ENCODE assay signal across 9 cellular contexts in the genomic region with DNA sequence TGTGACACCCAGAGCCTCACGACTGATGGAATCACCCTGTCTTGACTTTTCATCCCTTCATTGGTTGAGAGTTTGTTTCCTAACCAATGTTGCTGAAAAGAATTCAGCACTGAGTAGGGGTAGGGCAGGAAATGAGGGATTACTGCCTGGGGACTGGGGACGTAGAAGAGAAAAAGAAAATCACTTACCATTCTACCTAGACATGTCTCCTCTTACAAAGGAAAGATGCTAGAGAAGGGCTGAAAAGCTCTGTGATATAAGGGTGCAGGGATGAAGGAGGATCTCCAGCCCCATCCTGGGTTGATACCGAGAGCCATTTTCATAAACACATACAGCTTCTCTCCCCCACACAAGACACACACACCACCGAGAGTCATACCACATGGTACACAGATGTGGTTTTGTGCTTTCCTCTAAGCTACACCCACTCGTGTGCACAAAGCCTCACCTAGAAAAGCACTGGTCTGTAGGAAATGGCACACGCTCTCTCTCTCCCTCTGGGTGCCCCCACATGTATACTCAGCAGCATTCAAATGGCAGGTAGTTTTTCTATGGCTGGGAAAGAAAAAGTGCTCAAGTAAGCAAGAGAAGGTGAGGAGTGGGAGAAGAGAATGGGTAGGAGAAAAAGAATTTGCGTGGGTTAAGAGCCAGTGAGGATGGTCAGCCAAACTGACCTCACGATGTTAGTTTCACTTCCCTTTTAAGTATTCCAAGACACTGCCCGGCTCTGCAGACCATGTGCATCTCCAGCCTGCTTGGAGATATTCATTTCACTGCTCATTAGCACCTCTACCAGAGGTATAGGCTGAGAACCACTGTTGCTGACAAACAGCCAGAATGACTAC.
DNase-seq lines count a peak whose midpoint lies in the region; TF ChIP-seq lines count a peak whose summit lies in the region.
"Had no signal": no experiment of that assay in that cellular context is flagged by ENCODE, and none has a peak within 500 bp of the region (broad histone marks: within the 10 kb centered on the region; RNA-seq: fewer than 3 reads in every experiment).

No MANE protein-coding gene starts in this region.

- H3K4me1 Mint-ChIP-seq in activated CD4-positive, alpha-beta T cell treated with anti-CD3 and anti-CD28 coated beads, Interleukin-2, amount 10 ng/mL, durations not matched to agents 24 days and 14 days: peaks cover 19% of the 10 kb centered on the region

- peak overlapping the region; percentile 77 for H3K4me3 Mint-ChIP-seq in activated CD4-positive, alpha-beta T cell treated with anti-CD3 and anti-CD28 coated beads, Interleukin-2, amount 10 ng/mL, durations not matched to agents 24 days and 14 days

- peak overlapping the region; percentile 86 for H3K27ac Mint-ChIP-seq in activated CD4-positive, alpha-beta T cell treated with anti-CD3 and anti-CD28 coated beads, Interleukin-2, amount 10 ng/mL, durations not matched to agents 24 days and 14 days

- in situ Hi-C loops in GM13977 (cut with MboI; ENCODE audit: low pct_unique_long_range_greater_than_20kb, low sequenced_read_pairs, unreplicated experiment): no loop called here

- no peaks in the 10 kb centered on the region for H3K27me3 Mint-ChIP-seq in activated CD4-positive, alpha-beta T cell treated with anti-CD3 and anti-CD28 coated beads, Interleukin-2, amount 10 ng/mL, durations not matched to agents 24 days and 14 days

- H3K4me3 ChIP-seq in fibroblast of pulmonary artery (replicated peaks; ENCODE audit: low read depth, low read length): peak overlapping the region; percentile 39
- H3K4me3 ChIP-seq: skin epidermis had no signal

- intact Hi-C loops in activated CD4-positive, alpha-beta T cell treated with anti-CD3 and anti-CD28 coated beads, Interleukin-2, amount 10 ng/mL, durations not matched to agents 24 days and 14 days (cut with micrococcal nuclease): loop anchor here (2.0 to 10.0 kb wide), 6 partner anchors 42 to 284 kb away; a partner anchor contains a TSS

- peaks cover 3% of the 10 kb centered on the region for H3K36me3 Mint-ChIP-seq in activated CD4-positive, alpha-beta T cell treated with anti-CD3 and anti-CD28 coated beads, Interleukin-2, amount 10 ng/mL, durations not matched to agents 24 days and 14 days (ENCODE audit: low read depth)

- H3K9me3 Mint-ChIP-seq in activated CD4-positive, alpha-beta T cell treated with anti-CD3 and anti-CD28 coated beads, Interleukin-2, amount 10 ng/mL, durations not matched to agents 24 days and 14 days: peaks cover 6% of the 10 kb centered on the region

- TF ChIP-seq CTCF in fibroblast of pulmonary artery (IDR thresholded peaks at IDR 0.05; ENCODE audit: low read length, missing control alignments) (no peak), GM13977 (IDR thresholded peaks at IDR 0.05; ENCODE audit: extremely low read depth, insufficient read depth, missing control alignments) (no peak)

- peak; percentile 5 for DNase-seq in stimulated activated CD4-positive, alpha-beta T cell treated with anti-CD3 and anti-CD28 coated beads, Interleukin-12 subunit alpha, Interleukin-12 subunit beta, amount 100 ng/mL, for 4 hours
- DNase-seq in stimulated activated CD4-positive, alpha-beta T cell treated with anti-CD3 and anti-CD28 coated beads, Interleukin-2, amount 100 ng/mL, for 48 hours: no peak
- peak; percentile 81 for DNase-seq in activated CD4-positive, alpha-beta T cell treated with anti-CD3 and anti-CD28 coated beads, Interleukin-2, amount 10 ng/mL, durations not matched to agents 24 days and 14 days
- DNase-seq in fibroblast of pulmonary artery (ENCODE audit: low read depth) (peak; percentile 58), GM13977 (ENCODE audit: low spot score) (no peak), NCI-H226 (no peak), UCSD-AML1 (lab: John Stamatoyannopoulos, UW; ENCODE audit: unreplicated experiment) (no peak)
- peak; percentile 38 for DNase-seq in stimulated activated CD4-positive, alpha-beta T cell treated with anti-CD3 and anti-CD28 coated beads, Interleukin-1b, Interleukin-23, amount 100 ng/mL, for 48 hours

Comparison
In these comparisons a context has a peak if more than half of its experiments do, and no peak if none do; other contexts are left out.
1. DNase-seq: peak in stimulated activated CD4-positive, alpha-beta T cell treated with anti-CD3 and anti-CD28 coated beads, Interleukin-12 subunit alpha, Interleukin-12 subunit beta, amount 100 ng/mL, for 4 hours (single experiment), activated CD4-positive, alpha-beta T cell treated with anti-CD3 and anti-CD28 coated beads, Interleukin-2, amount 10 ng/mL, durations not matched to agents 24 days and 14 days (single experiment), fibroblast of pulmonary artery (single experiment) and stimulated activated CD4-positive, alpha-beta T cell treated with anti-CD3 and anti-CD28 coated beads, Interleukin-1b, Interleukin-23, amount 100 ng/mL, for 48 hours (single experiment); none in stimulated activated CD4-positive, alpha-beta T cell treated with anti-CD3 and anti-CD28 coated beads, Interleukin-2, amount 100 ng/mL, for 48 hours (0 of 2), GM13977 (single experiment), NCI-H226 (single experiment) and UCSD-AML1 (single experiment).